26 cellular contexts compared by ENCODE assay signal in genomic region chr9:82131072-82131471, GRCh38.
"Had no signal": no experiment of that assay in that cellular context is flagged by ENCODE, and none has a peak within 500 bp of the region (broad histone marks: within the 10 kb centered on the region; RNA-seq: fewer than 3 reads in every experiment).

No MANE protein-coding gene starts in this region.

- H3K4me1 ChIP-seq: heart right ventricle, parathyroid adenoma, right lobe of liver, suprapubic skin, transverse colon, upper lobe of right lung, uterus had no signal

- H3K27ac ChIP-seq: esophagus squamous epithelium, heart right ventricle, neutrophil, parathyroid adenoma, right lobe of liver, suprapubic skin, transverse colon, upper lobe of right lung, uterus had no signal

- H3K79me2 ChIP-seq: parathyroid adenoma had no signal

- H2AFZ ChIP-seq: parathyroid adenoma had no signal

- H3K36me3 ChIP-seq: esophagus squamous epithelium, heart right ventricle, neutrophil, right lobe of liver, suprapubic skin, transverse colon, upper lobe of right lung, uterus had no signal

- DNase-seq: cortex of kidney; effector memory CD8-positive, alpha-beta T cell; erythroblast; esophagus squamous epithelium; foreskin melanocyte; glutamatergic neuron; heart right ventricle; hippocampal formation; mucosa of descending colon; naive thymus-derived CD4-positive, alpha-beta T cell; nephron progenitor cell; right lobe of liver; small intestine; stimulated activated CD4-positive, alpha-beta T cell treated with anti-CD3 and anti-CD28 coated beads, Interleukin-15, amount 100 ng/mL, for 24 hours; stimulated activated CD4-positive, alpha-beta T cell treated with anti-CD3 and anti-CD28 coated beads, Interleukin-2, amount 100 ng/mL, for 48 hours; stimulated activated naive CD4-positive, alpha-beta T cell; stimulated activated naive CD8-positive, alpha-beta T cell treated with anti-CD3 and anti-CD28 coated beads, Interleukin-15, amount 100 ng/mL, for 72 hours; transverse colon; upper lobe of right lung; uterus had no signal

- H3K9me3 ChIP-seq: esophagus squamous epithelium, mucosa of descending colon, neutrophil, right lobe of liver, suprapubic skin, transverse colon, upper lobe of right lung, uterus had no signal

- H3K4me3 ChIP-seq: esophagus squamous epithelium, heart right ventricle, lung, mucosa of descending colon, right lobe of liver, suprapubic skin, transverse colon, upper lobe of right lung, uterus had no signal

- FAIRE-seq: endometrium, keratinocyte, small intestine had no signal

- H3K9ac ChIP-seq: parathyroid adenoma had no signal

- H3K27me3 ChIP-seq: esophagus squamous epithelium, heart right ventricle, neutrophil, right lobe of liver, suprapubic skin, transverse colon, upper lobe of right lung, uterus had no signal
